ENCODE assay signal across 1 cellular context in genomic region chr7:116949941-116950801, GRCh38.
TF ChIP-seq lines count a peak whose summit lies in the region.

No MANE protein-coding gene starts in this region.

TF ChIP-seq in K562, 482 proteins besides CTCF, POLR2A, EP300 and RAD21 (continues in another document):
- TF ChIP-seq RB1 (IDR thresholded peaks at IDR 0.05; ENCODE audit: low read depth) (no peak), LCOR (CRISPR knock-in tag; IDR thresholded peaks at IDR 0.05) (0 out of 2 replicates have a peak, but pooled peaks have one; percentile 39), ELK1 (CRISPR knock-in tag; IDR thresholded peaks at IDR 0.05) (no peak), SIN3A (IDR thresholded peaks at IDR 0.05; ENCODE audit: borderline replicate concordance in 2 of 2, control insufficient read depth in 1 of 2, low read depth in 2 of 2, low read length in 2 of 2) (peak in 1 of 2 experiments; percentile 69; a peak in 1 of 4 replicates), CBX3 (IDR thresholded peaks at IDR 0.05; ENCODE audit: borderline replicate concordance in 1 of 2, low read length in 2 of 2) (peak in 1 of 2 experiments; percentile 90; a peak in 2 of 3 replicates), CHD1 (IDR thresholded peaks at IDR 0.05; ENCODE audit: low read length) (no peak), ZNF445 (CRISPR knock-in tag; IDR thresholded peaks at IDR 0.05; ENCODE audit: low read depth) (peak; percentile 54; the same call in 1 of the 2 replicates), ZNF263 (CRISPR knock-in tag; IDR thresholded peaks at IDR 0.05; ENCODE audit: borderline replicate concordance) (peak; percentile 95), CREB5 (CRISPR knock-in tag; IDR thresholded peaks at IDR 0.05) (0 out of 2 replicates have a peak, but pooled peaks have one; percentile 42), HLTF (IDR thresholded peaks at IDR 0.05) (peak; percentile 99), ZNF644 (tag; IDR thresholded peaks at IDR 0.05; ENCODE audit: low read depth) (no peak), ZNF347 (CRISPR knock-in tag; IDR thresholded peaks at IDR 0.05; ENCODE audit: low read depth) (no peak), SNRNP70 (optimal IDR thresholded peaks at IDR 0.05; ENCODE audit: low read depth, low read length) (no peak), XRCC4 (IDR thresholded peaks at IDR 0.05; ENCODE audit: extremely low read depth, insufficient read depth, insufficient read length) (no peak), PREB (CRISPR knock-in tag; IDR thresholded peaks at IDR 0.05) (no peak), PRPF4 (IDR thresholded peaks at IDR 0.05; ENCODE audit: insufficient read depth, low read depth, low read length, poor library complexity, severe bottlenecking) (no peak), POLR3G (IDR thresholded peaks at IDR 0.05; ENCODE audit: extremely low read depth, insufficient read length, insufficient replicate concordance) (no peak), HNRNPUL1 (IDR thresholded peaks at IDR 0.05; ENCODE audit: low read length) (no peak), ZNF124 (CRISPR knock-in tag; IDR thresholded peaks at IDR 0.05) (no peak), ELF1 (tag; IDR thresholded peaks at IDR 0.05) (no peak), PCBP2 (IDR thresholded peaks at IDR 0.05; ENCODE audit: low read depth, low read length, poor library complexity, severe bottlenecking) (no peak), THRA (IDR thresholded peaks at IDR 0.05) (peak; percentile 91), CREM (IDR thresholded peaks at IDR 0.05; ENCODE audit: low read depth) (peak; percentile 83), CTBP1 (IDR thresholded peaks at IDR 0.05; ENCODE audit: borderline replicate concordance) (peak; percentile 76; the same call in 1 of the 2 replicates), ZBTB17 (CRISPR knock-in tag; IDR thresholded peaks at IDR 0.05) (no peak), L3MBTL2 (IDR thresholded peaks at IDR 0.05) (no peak; the same call in none of the 2 replicates), HEY1 (CRISPR knock-in tag; IDR thresholded peaks at IDR 0.05; ENCODE audit: borderline replicate concordance) (no peak), NCOR1 (IDR thresholded peaks at IDR 0.05) (peak; percentile 97), BDP1 (IDR thresholded peaks at IDR 0.05; ENCODE audit: insufficient read depth, insufficient read length) (no peak), BRD4 (IDR thresholded peaks at IDR 0.05) (no peak), ZFP36 (IDR thresholded peaks at IDR 0.05; ENCODE audit: low read depth, low read length, partially characterized antibody) (no peak), ZFPM2 (CRISPR knock-in tag; IDR thresholded peaks at IDR 0.05) (0 out of 2 replicates have a peak, but pooled peaks have one; percentile 69), MTF1 (CRISPR knock-in tag; IDR thresholded peaks at IDR 0.05; ENCODE audit: borderline replicate concordance) (no peak), CREBBP (IDR thresholded peaks at IDR 0.05; ENCODE audit: low read depth, low read length) (no peak), BHLHE40 (IDR thresholded peaks at IDR 0.05; ENCODE audit: low read length) (peak; percentile 64), ZNF280A (IDR thresholded peaks at IDR 0.05; ENCODE audit: low read depth, partially characterized antibody) (peak; percentile 87), SLC30A9 (CRISPR knock-in tag; IDR thresholded peaks at IDR 0.05) (no peak), ATF2 (CRISPR knock-in tag; IDR thresholded peaks at IDR 0.05) (no peak), TFAM (CRISPR knock-in tag; conservative IDR thresholded peaks at IDR 0.05) (no peak), POLR2AphosphoS2 (IDR thresholded peaks at IDR 0.05; ENCODE audit: low read length) (no peak), NFRKB (IDR thresholded peaks at IDR 0.05; ENCODE audit: low read depth) (peak; percentile 99), ZNF449 (CRISPR knock-in tag; IDR thresholded peaks at IDR 0.05) (no peak), PRDM10 (IDR thresholded peaks at IDR 0.05; ENCODE audit: partially characterized antibody) (peak; percentile 69), RERE (CRISPR knock-in tag; IDR thresholded peaks at IDR 0.05; ENCODE audit: borderline replicate concordance) (no peak)
